In genomic region chr15:71125831-71126453, GRCh38 we compare ENCODE assay signal across 2 cellular contexts.
TF ChIP-seq lines count a peak whose summit lies in the region.

No MANE protein-coding gene starts in this region.

TF ChIP-seq in IMR-90, 13 proteins besides CTCF, POLR2A, EP300 and RAD21:
- TF ChIP-seq MAZ (IDR thresholded peaks at IDR 0.05; ENCODE audit: borderline replicate concordance, low read depth, low read length), result no peak
- TF ChIP-seq MAFK (IDR thresholded peaks at IDR 0.05; ENCODE audit: low read depth, low read length), result no peak
- TF ChIP-seq RFX5 (IDR thresholded peaks at IDR 0.05; ENCODE audit: low read depth, low read length), result no peak
- no peak for TF ChIP-seq USF2 (IDR thresholded peaks at IDR 0.05; ENCODE audit: low read depth, low read length)
- no peak for TF ChIP-seq NFE2L2 (IDR thresholded peaks at IDR 0.05; ENCODE audit: low read depth, low read length)
- no peak for TF ChIP-seq SMC3 (IDR thresholded peaks at IDR 0.05; ENCODE audit: low read depth, low read length)
- no peak for TF ChIP-seq CHD1 (IDR thresholded peaks at IDR 0.05; ENCODE audit: low read depth, low read length)
- TF ChIP-seq ELK1 (IDR thresholded peaks at IDR 0.05; ENCODE audit: borderline replicate concordance, low read depth, low read length), result no peak
- TF ChIP-seq CEBPB (IDR thresholded peaks at IDR 0.05; ENCODE audit: low read depth, low read length), result no peak
- no peak for TF ChIP-seq RCOR1 (IDR thresholded peaks at IDR 0.05; ENCODE audit: insufficient replicate concordance, low read length)
- no peak for TF ChIP-seq FOS (IDR thresholded peaks at IDR 0.05; ENCODE audit: low read depth, low read length)
- no peak for TF ChIP-seq MXI1 (IDR thresholded peaks at IDR 0.05; ENCODE audit: borderline replicate concordance, low read depth, low read length)
- TF ChIP-seq BHLHE40 (IDR thresholded peaks at IDR 0.05; ENCODE audit: low read depth, low read length), result no peak

TF ChIP-seq in H1, 55 proteins besides CTCF, POLR2A, EP300 and RAD21:
- TF ChIP-seq EZH2 (IDR thresholded peaks at IDR 0.05; ENCODE audit: low read depth, low read length, severe bottlenecking), result no peak
